24 cellular contexts compared by ENCODE assay signal in the genomic region with DNA sequence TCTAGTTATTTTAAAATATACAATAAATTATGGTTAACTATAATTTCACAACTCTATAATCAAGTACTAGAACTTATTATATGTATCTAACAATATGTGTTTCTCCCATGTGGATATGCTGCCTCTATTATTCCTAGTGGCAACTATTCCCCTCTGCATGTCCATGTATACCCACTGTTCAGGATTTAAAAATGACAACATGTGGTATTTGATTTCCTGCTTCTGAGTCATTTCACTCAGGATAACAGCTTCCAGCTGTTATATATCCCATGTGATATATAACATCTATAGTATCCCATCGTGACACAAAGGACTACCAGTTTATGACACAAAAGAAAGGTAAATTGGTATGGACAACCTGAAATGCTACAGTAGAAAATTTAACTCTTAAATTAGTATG.
"Had no signal": no experiment of that assay in that cellular context is flagged by ENCODE, and none has a peak within 500 bp of the region (broad histone marks: within the 10 kb centered on the region; RNA-seq: fewer than 3 reads in every experiment).

No MANE protein-coding gene starts in this region.

- H3K27me3 Mint-ChIP-seq: activated CD4-positive, alpha-beta T cell treated with anti-CD3 and anti-CD28 coated beads for 36 hours; activated naive CD8-positive, alpha-beta T cell; memory B cell; natural killer cell treated with Interleukin-12 subunit alpha and Interleukin-12 subunit beta and Interleukin-15 and Interleukin-18, amount 100 ng/mL, for 72 hours had no signal

- H3K9me3 Mint-ChIP-seq: memory B cell; natural killer cell treated with Interleukin-12 subunit alpha and Interleukin-12 subunit beta and Interleukin-15 and Interleukin-18, amount 100 ng/mL, for 72 hours had no signal

- H3K27me3 ChIP-seq: adrenal gland, ascending aorta, breast epithelium, heart left ventricle, upper lobe of left lung had no signal

- H3K4me1 ChIP-seq: adrenal gland, ascending aorta, breast epithelium, heart left ventricle, prostate gland, upper lobe of left lung had no signal

- H3K27ac ChIP-seq: adrenal gland, ascending aorta, breast epithelium, heart left ventricle, prostate gland, upper lobe of left lung had no signal

- H3K9me3 ChIP-seq: adrenal gland, ascending aorta, breast epithelium, prostate gland, upper lobe of left lung had no signal

- H3K4me3 Mint-ChIP-seq: activated CD4-positive, alpha-beta T cell treated with anti-CD3 and anti-CD28 coated beads for 36 hours; activated naive CD8-positive, alpha-beta T cell; activated T-cell treated with anti-CD3 and anti-CD28 coated beads, Interleukin-2, amount 50 U/mL, for 4 hours; memory B cell; natural killer cell treated with Interleukin-12 subunit alpha and Interleukin-12 subunit beta and Interleukin-15 and Interleukin-18, amount 100 ng/mL, for 72 hours; WTC11 had no signal

- H3K4me1 Mint-ChIP-seq: activated CD4-positive, alpha-beta T cell treated with anti-CD3 and anti-CD28 coated beads for 36 hours; memory B cell; WTC11 had no signal

- FAIRE-seq: islet of Langerhans had no signal

- DNase-seq: activated CD4-positive, alpha-beta T cell treated with anti-CD3 and anti-CD28 coated beads for 36 hours; activated CD4-positive, alpha-beta T cell treated with anti-CD3 and anti-CD28 coated beads, Interleukin-2, amount 50 U/mL, for 48 hours; activated CD8-positive, alpha-beta memory T cell treated with anti-CD3 and anti-CD28 coated beads, Interleukin-2, amount 50 U/mL, for 48 hours; activated naive CD4-positive, alpha-beta T cell; activated T-cell treated with anti-CD3 and anti-CD28 coated beads, Interleukin-2, amount 50 U/mL, for 4 hours; adrenal gland; cerebellar nuclear complex; cortex of kidney; erythroblast; heart left ventricle; stimulated activated CD4-positive, alpha-beta T cell treated with anti-CD3 and anti-CD28 coated beads, Interleukin-4, amount 100 ng/mL, for 4 hours; stimulated activated naive CD8-positive, alpha-beta T cell treated with anti-CD3 and anti-CD28 coated beads, Interleukin-15, Interleukin-2, amounts not matched to agents 100 U/mL and 50 U/mL, for 24 hours; T-helper 1 cell; T-helper 9 cell; upper lobe of left lung had no signal

- H3K4me3 ChIP-seq: adrenal gland, ascending aorta, breast epithelium, heart left ventricle, prostate gland, upper lobe of left lung had no signal

- H3K36me3 ChIP-seq: adrenal gland, ascending aorta, breast epithelium, heart left ventricle, prostate gland, upper lobe of left lung had no signal

- H3K27ac Mint-ChIP-seq: activated CD4-positive, alpha-beta T cell treated with anti-CD3 and anti-CD28 coated beads for 36 hours; activated naive CD8-positive, alpha-beta T cell; activated T-helper 2 cell treated with anti-CD3 and anti-CD28 coated beads, Interferon-gamma antibody, Interleukin-2, Interleukin-4, amounts not matched to agents 10 μg/mL and 5 μg/mL and 100 μg/mL, durations not matched to agents 14 hours and 24 hours and 36 hours; memory B cell; natural killer cell treated with Interleukin-12 subunit alpha and Interleukin-12 subunit beta and Interleukin-15 and Interleukin-18, amount 100 ng/mL, for 72 hours; WTC11 had no signal

- H3K36me3 Mint-ChIP-seq: activated naive CD8-positive, alpha-beta T cell; memory B cell; natural killer cell treated with Interleukin-12 subunit alpha and Interleukin-12 subunit beta and Interleukin-15 and Interleukin-18, amount 100 ng/mL, for 72 hours; WTC11 had no signal
